ENCODE assay signal across 8 cellular contexts in genomic region chr22:31561238-31561887, GRCh38.
DNase-seq lines count a peak whose midpoint lies in the region; ATAC-seq and TF ChIP-seq lines count a peak whose summit lies in the region.

No MANE protein-coding gene starts in this region.

- H3K27me3 ChIP-seq in SU-DHL-6 (ENCODE audit: low read length) (no peaks in the 10 kb centered on the region), right atrium auricular region (no peaks in the 10 kb centered on the region)

- H3K4me1 ChIP-seq in right atrium auricular region = no peaks in the 10 kb centered on the region

- H3F3A ChIP-seq in SU-DHL-6 (ENCODE audit: insufficient read depth) = peaks cover 4% of the 10 kb centered on the region; the same call in 1 of the 2 replicates

- no peaks in the 10 kb centered on the region for H3K79me2 ChIP-seq in SU-DHL-6 (ENCODE audit: insufficient read depth, low read length)

- H3K36me3 ChIP-seq in SU-DHL-6 (ENCODE audit: low read length) (peaks cover 6% of the 10 kb centered on the region; the same call in 1 of the 2 replicates), right atrium auricular region (no peaks in the 10 kb centered on the region)

- TF ChIP-seq POLR2A in NB4 (IDR thresholded peaks at IDR 0.05; ENCODE audit: extremely low read depth, insufficient read length) = no peak

- TF ChIP-seq CTCF in NB4 (IDR thresholded peaks at IDR 0.05; ENCODE audit: low read depth, low read length) = peak; percentile 65
- peak; percentile 52 for TF ChIP-seq CTCF in SU-DHL-6 (IDR thresholded peaks at IDR 0.05; ENCODE audit: insufficient read depth, low read length, poor library complexity, severe bottlenecking)
- peak; percentile 23 to 78 for TF ChIP-seq CTCF in right atrium auricular region (IDR thresholded peaks at IDR 0.05)
- peak; percentile 97 for TF ChIP-seq CTCF in retinal pigment epithelial cell (conservative IDR thresholded peaks at IDR 0.05; ENCODE audit: low read depth, low read length)

- in situ Hi-C loops in G401 (cut with HindIII; ENCODE audit: low sequenced_read_pairs) = no loop called here

- H3K9me3 ChIP-seq in SU-DHL-6 (ENCODE audit: insufficient read depth, low read length) (no peaks in the 10 kb centered on the region), right atrium auricular region (no peaks in the 10 kb centered on the region)

- H3K9me2 ChIP-seq in SU-DHL-6 (replicated peaks; ENCODE audit: insufficient read depth, low read length) = no peaks in the 10 kb centered on the region

- no peak overlapping the region for H3K9ac ChIP-seq in SU-DHL-6 (ENCODE audit: low read length)

- DNase-seq in G401 (ENCODE audit: low spot score) (peak; percentile 97), NB4 (ENCODE audit: low read depth) (peak; percentile 52), anterior cingulate cortex (lab: John Stamatoyannopoulos, UW) (peak in 52 of 58 donors; percentile 10 to 79 (median 50)), right atrium auricular region (ENCODE audit: low spot score) (peak; percentile 73), retinal pigment epithelial cell (ENCODE audit: low read depth) (peak; percentile 36), GOT3 (lab: John Stamatoyannopoulos, UW) (no peak)

- H3K27ac ChIP-seq in SU-DHL-6 (ENCODE audit: low read depth, low read length) = no peak overlapping the region
- no peak overlapping the region for H3K27ac ChIP-seq in right atrium auricular region

- no peak for ATAC-seq in GM18511 (IDR thresholded peaks at IDR 0.05; ENCODE audit: unreplicated experiment)

- H2AFZ ChIP-seq in SU-DHL-6 (ENCODE audit: low read depth, low read length, severe bottlenecking) = no peak overlapping the region

- no peaks in the 10 kb centered on the region for H4K20me1 ChIP-seq in SU-DHL-6 (ENCODE audit: low read depth, low read length)

- H3K4me2 ChIP-seq in SU-DHL-6 (ENCODE audit: low read depth, low read length, poor library complexity, severe bottlenecking) = no peak overlapping the region

- H3K4me3 ChIP-seq in NB4 (ENCODE audit: low read depth, low read length) = no peak overlapping the region
- H3K4me3 ChIP-seq in SU-DHL-6 (ENCODE audit: insufficient read depth, low read length, poor library complexity, severe bottlenecking) = no peak overlapping the region
- no peak overlapping the region for H3K4me3 ChIP-seq in right atrium auricular region
- H3K4me3 ChIP-seq in retinal pigment epithelial cell (ENCODE audit: low read length) = no peak overlapping the region
